In genomic region chr3:47473391-47473790, GRCh38 we compare ENCODE assay signal across 13 cellular contexts. TPM values are rescaled to one million over a fixed set of nuclear protein-coding genes. Genes with fewer than 3 reads are reported as not detected.
A peak's percentile ranks its signal among the peaks of the same experiment; 100 is the strongest.
DNase-seq lines count a peak whose midpoint lies in the region; ATAC-seq and TF ChIP-seq lines count a peak whose summit lies in the region.
"Had no signal": no experiment of that assay in that cellular context is flagged by ENCODE, and none has a peak within 500 bp of the region (broad histone marks: within the 10 kb centered on the region; RNA-seq: fewer than 3 reads in every experiment).

No MANE protein-coding gene starts in this region.

- peak overlapping the region in 2 of 3 donors; percentile 77 to 79 for H3K27ac Mint-ChIP-seq in CD4-positive, CD25-positive, alpha-beta regulatory T cell
- peak overlapping the region; percentile 72 for H3K27ac Mint-ChIP-seq in activated naive CD8-positive, alpha-beta T cell

- no peak overlapping the region for H3K4me2 ChIP-seq in MM.1S (ENCODE audit: low read depth, low read length)

- CTCF ChIA-PET in HEK293T (lab: Yijun Ruan, JAX) = interaction anchor here (0.6 kb wide), 1 partner anchor 324 kb away, joined by 6 read pairs; no protein-coding TSS in a partner anchor

- TF ChIP-seq CTCF in tibial artery (IDR thresholded peaks at IDR 0.05) = no peak
- no peak for TF ChIP-seq CTCF in MM.1S (IDR thresholded peaks at IDR 0.05; ENCODE audit: low read length)

- intact Hi-C loops in tibial artery (cut with DNase I; ENCODE audit: low total_unique reads) = no loop called here

- no peak overlapping the region for H2AFZ ChIP-seq in MM.1S (ENCODE audit: low read length)

- no peak overlapping the region for H3K9ac ChIP-seq in MM.1S (ENCODE audit: low read length)

- H3K4me3 Mint-ChIP-seq in CD4-positive, CD25-positive, alpha-beta regulatory T cell = peak overlapping the region; percentile 79 to 93 (median 80)
- peak overlapping the region; percentile 82 for H3K4me3 Mint-ChIP-seq in activated naive CD8-positive, alpha-beta T cell

- peaks cover 0 to 2% (median 0%) of the 10 kb centered on the region in 7 donors for H3K9me3 Mint-ChIP-seq in CD4-positive, CD25-positive, alpha-beta regulatory T cell
- no peaks in the 10 kb centered on the region for H3K9me3 Mint-ChIP-seq in activated naive CD8-positive, alpha-beta T cell (ENCODE audit: low read depth)

- no peaks in the 10 kb centered on the region for H3K36me3 ChIP-seq in CD4-positive, CD25-positive, alpha-beta regulatory T cell (ENCODE audit: control insufficient read depth, insufficient read depth, low read length)
- H3K36me3 ChIP-seq in tibial artery (no peaks in the 10 kb centered on the region), MM.1S (replicated peaks; ENCODE audit: insufficient read depth, low read length) (no peaks in the 10 kb centered on the region)

- no peak for DNase-seq in CD4-positive, CD25-positive, alpha-beta regulatory T cell
- DNase-seq in HEK293T (ENCODE audit: extremely low spot score) (no peak), mesenteric fat pad (ENCODE audit: low spot score) (peak; percentile 47), D341Med (ENCODE audit: low spot score) (no peak), tibial artery (no peak), germinal center (ENCODE audit: low spot score) (no peak), MM.1S (no peak)
- DNase-seq: HCEC 1CT; kidney glomerular epithelial cell; NCI-H2171 treated with DMSO at 0.1 percent for 48 hours; nucleus accumbens; stimulated activated naive B cell treated with anti-CD40 and anti-IgM and Interleukin-4, amounts not matched to agents 10 μg/mL and 1 μg/mL and 100 μg/mL, for 72 hours had no signal

- H3K36me3 Mint-ChIP-seq in CD4-positive, CD25-positive, alpha-beta regulatory T cell = peaks cover 4% of the 10 kb centered on the region
- peaks cover 3% of the 10 kb centered on the region for H3K36me3 Mint-ChIP-seq in activated naive CD8-positive, alpha-beta T cell

- H3K4me1 Mint-ChIP-seq in CD4-positive, CD25-positive, alpha-beta regulatory T cell = peaks cover 28 to 57% (median 38%) of the 10 kb centered on the region in 4 donors
- peaks cover 45% of the 10 kb centered on the region for H3K4me1 Mint-ChIP-seq in activated naive CD8-positive, alpha-beta T cell (ENCODE audit: low read depth)

- POLR2A ChIA-PET in HEK293T (lab: Yijun Ruan, JAX) = interaction anchor here (0.8 to 1.1 kb wide), 2 partner anchors 93 to 329 kb away, joined by 3 to 5 read pairs; partner anchors contain the start of gene PTPN23

- H4K20me1 ChIP-seq in MM.1S (ENCODE audit: insufficient read depth, low read length) = peaks cover 3% of the 10 kb centered on the region

- peaks cover 32% of the 10 kb centered on the region for H3K4me1 ChIP-seq in CD4-positive, CD25-positive, alpha-beta regulatory T cell (ENCODE audit: control insufficient read depth, insufficient read depth, low read length, poor library complexity, severe bottlenecking)
- H3K4me1 ChIP-seq in tibial artery (peaks cover 4 to 29% (median 22%) of the 10 kb centered on the region in 4 donors), MM.1S (ENCODE audit: low read length) (peaks cover 3% of the 10 kb centered on the region; the same call in 1 of the 2 replicates)

- ATAC-seq in CD4-positive, CD25-positive, alpha-beta regulatory T cell (ENCODE audit: low read depth in 2 of 2) = no peak
- ATAC-seq: stimulated activated naive B cell treated with anti-CD40 and anti-IgM and Interleukin-4, amounts not matched to agents 10 μg/mL and 1 μg/mL and 100 μg/mL, for 72 hours had no signal

- peaks cover 6% of the 10 kb centered on the region for H3F3A ChIP-seq in MM.1S (ENCODE audit: insufficient read depth, low read length)

- peaks cover 66% of the 10 kb centered on the region for H3K79me2 ChIP-seq in MM.1S (ENCODE audit: low read length)

- H3K9me3 ChIP-seq in CD4-positive, CD25-positive, alpha-beta regulatory T cell (ENCODE audit: control insufficient read depth in 2 of 2, low read length in 2 of 2) = no peaks in the 10 kb centered on the region
- no peaks in the 10 kb centered on the region for H3K9me3 ChIP-seq in tibial artery
- no peaks in the 10 kb centered on the region for H3K9me3 ChIP-seq in MM.1S (replicated peaks; ENCODE audit: insufficient read depth, low read length)

- no peak overlapping the region for H3K27ac ChIP-seq in CD4-positive, CD25-positive, alpha-beta regulatory T cell (ENCODE audit: insufficient read depth, low read length, poor library complexity, severe bottlenecking)
- H3K27ac ChIP-seq in tibial artery = no peak overlapping the region
- H3K27ac ChIP-seq in MM.1S (ENCODE audit: low read length) = no peak overlapping the region

- peak overlapping the region; percentile 43 for H3K4me3 ChIP-seq in CD4-positive, CD25-positive, alpha-beta regulatory T cell (ENCODE audit: low read depth, low read length)
- H3K4me3 ChIP-seq in tibial artery = no peak overlapping the region
- H3K4me3 ChIP-seq in MM.1S (ENCODE audit: low read length) = no peak overlapping the region

- H3K27me3 Mint-ChIP-seq in CD4-positive, CD25-positive, alpha-beta regulatory T cell = no peaks in the 10 kb centered on the region
- no peaks in the 10 kb centered on the region for H3K27me3 Mint-ChIP-seq in activated naive CD8-positive, alpha-beta T cell
- H3K27me3 Mint-ChIP-seq: stimulated activated naive B cell treated with anti-CD40 and anti-IgM and Interleukin-4, amounts not matched to agents 10 μg/mL and 1 μg/mL and 100 μg/mL, for 72 hours had no signal

- no peaks in the 10 kb centered on the region for H3K9me2 ChIP-seq in MM.1S (replicated peaks; ENCODE audit: insufficient read depth, low read length)

- H3K27me3 ChIP-seq in CD4-positive, CD25-positive, alpha-beta regulatory T cell (ENCODE audit: control insufficient read depth, insufficient read depth, low read length) = no peaks in the 10 kb centered on the region
- H3K27me3 ChIP-seq in tibial artery (no peaks in the 10 kb centered on the region), MM.1S (replicated peaks; ENCODE audit: insufficient read depth, low read length) (no peaks in the 10 kb centered on the region)

TF ChIP-seq in HEK293T, 16 proteins besides CTCF, POLR2A, EP300 and RAD21:
- TF ChIP-seq ARNT (IDR thresholded peaks at IDR 0.05) (no peak), CTBP1 (IDR thresholded peaks at IDR 0.05; ENCODE audit: borderline replicate concordance) (no peak), TARDBP (IDR thresholded peaks at IDR 0.05) (no peak), PKNOX1 (IDR thresholded peaks at IDR 0.05) (peak; percentile 45; the same call in 1 of the 2 replicates), LEF1 (IDR thresholded peaks at IDR 0.05; ENCODE audit: borderline replicate concordance) (no peak), BHLHE40 (IDR thresholded peaks at IDR 0.05; ENCODE audit: borderline replicate concordance) (no peak), HDGF (IDR thresholded peaks at IDR 0.05; ENCODE audit: borderline replicate concordance) (no peak), SP1 (IDR thresholded peaks at IDR 0.05) (no peak)
TF ChIP-seq in HEK293T: peak in this region for 1.

RNA-seq across cellular contexts. Expression of gene SCAP, which starts 2.4 kb away (rescaled TPM):
- 92.4 TPM for total RNA-seq in CD4-positive, CD25-positive, alpha-beta regulatory T cell
- 10 to 100 TPM; 43.2 to 47.9 (median 45.8) TPM for polyA plus RNA-seq in CD4-positive, CD25-positive, alpha-beta regulatory T cell
- 72.8 TPM for total RNA-seq in mesenteric fat pad

RNA-seq across cellular contexts. Expression of gene ELP6, which starts 40.1 kb away (rescaled TPM):
- 18.4 TPM for total RNA-seq in CD4-positive, CD25-positive, alpha-beta regulatory T cell
- 10 to 100 TPM; 33.2 to 54.1 (median 45.2) TPM for polyA plus RNA-seq in CD4-positive, CD25-positive, alpha-beta regulatory T cell
- total RNA-seq in mesenteric fat pad = 18.9 TPM
